Comparison of ENCODE assay signal across 16 cellular contexts in genomic region chr2:238879020-238879419, GRCh38. TPM values are rescaled to one million over a fixed set of nuclear protein-coding genes. Genes with fewer than 3 reads are reported as not detected.
DNase-seq lines count a peak whose midpoint lies in the region; TF ChIP-seq lines count a peak whose summit lies in the region.
"Had no signal": no experiment of that assay in that cellular context is flagged by ENCODE, and none has a peak within 500 bp of the region (broad histone marks: within the 10 kb centered on the region; RNA-seq: fewer than 3 reads in every experiment).

No MANE protein-coding gene starts in this region.

- H3K27ac Mint-ChIP-seq in chondrocyte (ENCODE audit: unreplicated experiment) (no peak overlapping the region), nephron progenitor cell (peak overlapping the region; percentile 88)
- H3K27ac Mint-ChIP-seq: CD4-positive, alpha-beta memory T cell; IgD-negative memory B cell had no signal

- no peak overlapping the region for H2AFZ ChIP-seq in OCI-LY7 (ENCODE audit: low read length)

- H3K4me1 ChIP-seq in NT2/D1 (ENCODE audit: insufficient read depth, insufficient read length) (no peaks in the 10 kb centered on the region), subcutaneous abdominal adipose tissue (ENCODE audit: control insufficient read depth in 5 of 5, insufficient read depth in 5 of 5, low read length in 5 of 5) (peaks cover 17 to 79% (median 72%) of the 10 kb centered on the region in 5 donors), OCI-LY7 (ENCODE audit: insufficient read depth, low read length, poor library complexity, severe bottlenecking) (no peaks in the 10 kb centered on the region), uterus (peaks cover 0 to 3% of the 10 kb centered on the region in 2 donors)
- H3K4me1 ChIP-seq: BE2C had no signal

- H3K4me3 Mint-ChIP-seq in chondrocyte (ENCODE audit: unreplicated experiment), result no peak overlapping the region
- H3K4me3 Mint-ChIP-seq in nephron progenitor cell, result no peak overlapping the region
- H3K4me3 Mint-ChIP-seq: CD4-positive, alpha-beta memory T cell; IgD-negative memory B cell had no signal

- no TSS peak for BruUV-seq in OCI-LY7 (replicated peaks; lab: Mats Ljungman, UMichigan)

- no peak overlapping the region for H3K4me2 ChIP-seq in OCI-LY7 (ENCODE audit: low read length)
- H3K4me2 ChIP-seq: A549 had no signal

- H3K36me3 ChIP-seq in NT2/D1 (ENCODE audit: insufficient read depth, insufficient read length, low read length) (no peaks in the 10 kb centered on the region), subcutaneous abdominal adipose tissue (ENCODE audit: control insufficient read depth in 5 of 5, insufficient read depth in 5 of 5, low read length in 5 of 5) (peaks cover 0 to 9% (median 0%) of the 10 kb centered on the region in 5 donors), OCI-LY7 (ENCODE audit: insufficient read depth, low read length) (no peaks in the 10 kb centered on the region), uterus (no peaks in the 10 kb centered on the region)
- H3K36me3 ChIP-seq: BE2C had no signal

- TF ChIP-seq POLR2A in erythroblast (IDR thresholded peaks at IDR 0.05; ENCODE audit: low read length) (no peak), uterus (IDR thresholded peaks at IDR 0.05) (no peak)

- DNase-seq in NT2/D1 (ENCODE audit: low read depth, low spot score), result no peak
- peak; percentile 6 for DNase-seq in chondrocyte (ENCODE audit: low spot score)
- no peak for DNase-seq in nephron progenitor cell
- DNase-seq in OCI-LY7 (ENCODE audit: low spot score), result no peak
- DNase-seq in erythroblast (lab: John Stamatoyannopoulos, UW), result no peak
- no peak for DNase-seq in uterus
- DNase-seq in HK-2 (ENCODE audit: unreplicated experiment), result no peak
- DNase-seq: BE2C; CD4-positive, alpha-beta memory T cell; DMS79 treated with DMSO at 0.1 percent for 48 hours; EL; HCEC 1CT had no signal

- H3K9ac ChIP-seq in NT2/D1 (ENCODE audit: insufficient read length, low read depth) (peak overlapping the region; percentile 17), subcutaneous abdominal adipose tissue (ENCODE audit: low read length in 5 of 5) (peak overlapping the region in 2 of 5 donors; percentile 6 to 14)

- no peaks in the 10 kb centered on the region for H3K36me3 Mint-ChIP-seq in chondrocyte (ENCODE audit: low read depth)
- H3K36me3 Mint-ChIP-seq in nephron progenitor cell (ENCODE audit: low read depth), result peaks cover 3% of the 10 kb centered on the region
- H3K36me3 Mint-ChIP-seq: CD4-positive, alpha-beta memory T cell; IgD-negative memory B cell had no signal

- H3K9me3 Mint-ChIP-seq in chondrocyte (ENCODE audit: low read depth) (no peaks in the 10 kb centered on the region), nephron progenitor cell (peaks cover 5% of the 10 kb centered on the region)

- no peaks in the 10 kb centered on the region for H3K9me2 ChIP-seq in OCI-LY7 (ENCODE audit: insufficient read depth, low read length)

- no peaks in the 10 kb centered on the region for H3K79me2 ChIP-seq in OCI-LY7 (ENCODE audit: insufficient read depth, low read depth, low read length)

- CTCF ChIA-PET in OCI-LY7 (lab: Charles Lee; ENCODE audit: unreplicated experiment), result no interaction called here

- H3K4me3 ChIP-seq in NT2/D1 (ENCODE audit: insufficient read length, low read depth), result no peak overlapping the region
- H3K4me3 ChIP-seq in subcutaneous abdominal adipose tissue (ENCODE audit: low read depth in 1 of 5, low read length in 5 of 5), result no peak overlapping the region
- no peak overlapping the region for H3K4me3 ChIP-seq in OCI-LY7 (ENCODE audit: low read depth, low read length, poor library complexity, severe bottlenecking)
- H3K4me3 ChIP-seq in uterus, result no peak overlapping the region
- H3K4me3 ChIP-seq: A549 had no signal

- H3K27ac ChIP-seq in subcutaneous abdominal adipose tissue (ENCODE audit: low read depth, low read length) (peak overlapping the region; percentile 74), OCI-LY7 (ENCODE audit: low read depth, low read length, poor library complexity, severe bottlenecking) (no peak overlapping the region), uterus (no peak overlapping the region)
- H3K27ac ChIP-seq: A549, C4-2B had no signal

- H3K27me3 ChIP-seq in NT2/D1 (ENCODE audit: insufficient read depth, insufficient read length) (no peaks in the 10 kb centered on the region), subcutaneous abdominal adipose tissue (ENCODE audit: control insufficient read depth in 5 of 5, insufficient read depth in 4 of 5, low read length in 5 of 5) (peaks cover 0 to 2% (median 0%) of the 10 kb centered on the region in 5 donors), uterus (no peaks in the 10 kb centered on the region)

- H3K9me3 ChIP-seq in NT2/D1 (ENCODE audit: insufficient read depth, low read length) (peaks cover 25% of the 10 kb centered on the region), subcutaneous abdominal adipose tissue (ENCODE audit: control insufficient read depth in 5 of 5, low read length in 5 of 5) (no peaks in the 10 kb centered on the region), OCI-LY7 (ENCODE audit: low read length) (no peaks in the 10 kb centered on the region), uterus (no peaks in the 10 kb centered on the region)
- H3K9me3 ChIP-seq: A549, BE2C had no signal

- no peak for TF ChIP-seq CTCF in chondrocyte (IDR thresholded peaks at IDR 0.05)
- no peak for TF ChIP-seq CTCF in nephron progenitor cell (IDR thresholded peaks at IDR 0.05)
- no peak for TF ChIP-seq CTCF in OCI-LY7 (conservative IDR thresholded peaks at IDR 0.05; ENCODE audit: low read length)
- TF ChIP-seq CTCF in uterus (IDR thresholded peaks at IDR 0.05), result no peak

- peaks cover 22% of the 10 kb centered on the region for H3K4me1 Mint-ChIP-seq in chondrocyte (ENCODE audit: low read depth)
- peaks cover 75% of the 10 kb centered on the region for H3K4me1 Mint-ChIP-seq in nephron progenitor cell
- H3K4me1 Mint-ChIP-seq: CD4-positive, alpha-beta memory T cell; IgD-negative memory B cell had no signal

- H4K20me1 ChIP-seq in OCI-LY7 (ENCODE audit: insufficient read depth, low read length), result no peaks in the 10 kb centered on the region

- intact Hi-C loops in OCI-LY7 (cut with micrococcal nuclease; ENCODE audit: unreplicated experiment) (no loop called here), uterus (cut with DNase I; ENCODE audit: low total_unique reads) (no loop called here)

- POLR2A ChIA-PET in OCI-LY7 (lab: Charles Lee), result no interaction called here

- H3K27me3 Mint-ChIP-seq in chondrocyte (ENCODE audit: low read depth) (no peaks in the 10 kb centered on the region), nephron progenitor cell (ENCODE audit: low read depth, poor library complexity) (peaks cover 11% of the 10 kb centered on the region)

RNA-seq across cellular contexts. Expression of gene TWIST2, which starts 31.1 kb away (rescaled TPM):
- 1.8 to 9.1 TPM (median 2.4 TPM) in 3 replicates for total RNA-seq in chondrocyte
- total RNA-seq in OCI-LY7 (2014; rRNA removed; shearing (Covaris generic)), result not detected in 2 replicates
- not detected in 2 replicates for total RNA-seq in OCI-LY7 (2022)
- 100 to 1,000 TPM in 1 of 4 donors, 10 to 100 TPM in 3; 28.1 to 199 (median 63.9) TPM for total RNA-seq in uterus
- total RNA-seq: CD4-positive, alpha-beta memory T cell had no signal
